In genomic region chr6:36633915-36634314, GRCh38 we compare ENCODE assay signal across 9 cellular contexts. TPM values are rescaled to one million over a fixed set of nuclear protein-coding genes. Genes with fewer than 3 reads are reported as not detected.
DNase-seq lines count a peak whose midpoint lies in the region; ATAC-seq and TF ChIP-seq lines count a peak whose summit lies in the region.
"Had no signal": no experiment of that assay in that cellular context is flagged by ENCODE, and none has a peak within 500 bp of the region (broad histone marks: within the 10 kb centered on the region; RNA-seq: fewer than 3 reads in every experiment).

No MANE protein-coding gene starts in this region.

- ATAC-seq in HG02885 (IDR thresholded peaks at IDR 0.05; ENCODE audit: poor library complexity, unreplicated experiment) = no peak

- H3K36me3 Mint-ChIP-seq in osteocyte (ENCODE audit: unreplicated experiment) = no peaks in the 10 kb centered on the region
- no peaks in the 10 kb centered on the region for H3K36me3 Mint-ChIP-seq in T-helper 2 cell treated with Interferon-gamma antibody and Interleukin-4, amounts not matched to agents 5 μg/mL and 100 μg/mL, for 36 hours (ENCODE audit: low read depth)
- H3K36me3 Mint-ChIP-seq in CD14-positive monocyte = no peaks in the 10 kb centered on the region

- H3K4me1 Mint-ChIP-seq in osteocyte (ENCODE audit: unreplicated experiment) = peaks cover 25% of the 10 kb centered on the region
- peaks cover 5% of the 10 kb centered on the region for H3K4me1 Mint-ChIP-seq in T-helper 2 cell treated with Interferon-gamma antibody and Interleukin-4, amounts not matched to agents 5 μg/mL and 100 μg/mL, for 36 hours (ENCODE audit: low read depth)
- H3K4me1 Mint-ChIP-seq in CD14-positive monocyte = peaks cover 19% of the 10 kb centered on the region

- peak; percentile 18 for DNase-seq in DMS153 treated with DMSO at 0.1 percent for 48 hours (lab: John Stamatoyannopoulos, UW; ENCODE audit: unreplicated experiment)
- peak; percentile 4 for DNase-seq in NCI-H345 treated with DMSO at 0.1 percent for 48 hours (lab: John Stamatoyannopoulos, UW; ENCODE audit: unreplicated experiment)
- peak; percentile 82 for DNase-seq in fibroblast of gingiva (ENCODE audit: low read depth)
- peak; percentile 86 for DNase-seq in osteocyte (ENCODE audit: extremely low spot score, unreplicated experiment)
- DNase-seq in T-helper 2 cell treated with Interferon-gamma antibody and Interleukin-4, amounts not matched to agents 5 μg/mL and 100 μg/mL, for 36 hours (ENCODE audit: low spot score) = no peak
- no peak for DNase-seq in CD14-positive monocyte (ENCODE audit: low spot score)
- no peak for DNase-seq in MV-4-11 (lab: John Stamatoyannopoulos, UW)
- DNase-seq: NCI-H2227 treated with DMSO at 0.1 percent for 48 hours had no signal

- TF ChIP-seq CTCF in osteocyte (IDR thresholded peaks at IDR 0.05) (no peak), CD14-positive monocyte (IDR thresholded peaks at IDR 0.05) (no peak)

- intact Hi-C loops in CD14-positive monocyte (cut with micrococcal nuclease) = no loop called here

- H3K4me3 Mint-ChIP-seq in osteocyte (ENCODE audit: unreplicated experiment) (no peak overlapping the region), CD14-positive monocyte (no peak overlapping the region)
- no peak overlapping the region for H3K4me3 Mint-ChIP-seq in T-helper 2 cell treated with Interferon-gamma antibody and Interleukin-4, amounts not matched to agents 5 μg/mL and 100 μg/mL, for 36 hours

- H3K9me3 Mint-ChIP-seq in osteocyte (ENCODE audit: unreplicated experiment) (no peaks in the 10 kb centered on the region), CD14-positive monocyte (no peaks in the 10 kb centered on the region)
- no peaks in the 10 kb centered on the region for H3K9me3 Mint-ChIP-seq in T-helper 2 cell treated with Interferon-gamma antibody and Interleukin-4, amounts not matched to agents 5 μg/mL and 100 μg/mL, for 36 hours

- H3K27me3 Mint-ChIP-seq in osteocyte (ENCODE audit: unreplicated experiment) (peaks cover 2% of the 10 kb centered on the region), CD14-positive monocyte (ENCODE audit: low read depth in 3 of 3) (peaks cover 0 to 3% (median 2%) of the 10 kb centered on the region in 3 donors)
- no peaks in the 10 kb centered on the region for H3K27me3 Mint-ChIP-seq in T-helper 2 cell treated with Interferon-gamma antibody and Interleukin-4, amounts not matched to agents 5 μg/mL and 100 μg/mL, for 36 hours (ENCODE audit: low read depth)

- H3K27ac Mint-ChIP-seq in osteocyte (ENCODE audit: unreplicated experiment) (peak overlapping the region; percentile 73), CD14-positive monocyte (no peak overlapping the region)
- H3K27ac Mint-ChIP-seq in T-helper 2 cell treated with Interferon-gamma antibody and Interleukin-4, amounts not matched to agents 5 μg/mL and 100 μg/mL, for 36 hours = no peak overlapping the region

RNA-seq across cellular contexts. Expression of gene SRSF3, which starts 39.8 kb away (rescaled TPM):
- 209 and 216 TPM in 2 replicates for total RNA-seq in osteocyte
- polyA plus RNA-seq in CD14-positive monocyte = 100 to 1,000 TPM; 297 to 341 TPM

RNA-seq across cellular contexts. Expression of gene CDKN1A, which starts 44.6 kb away (rescaled TPM):
- 161 and 201 TPM in 2 replicates for total RNA-seq in osteocyte
- polyA plus RNA-seq in CD14-positive monocyte = 100 to 1,000 TPM; 117 to 144 TPM

Comparison
In these comparisons a context has a peak if more than half of its experiments do, and no peak if none do; other contexts are left out.
1. DNase-seq: peak in DMS153 treated with DMSO at 0.1 percent for 48 hours (single experiment), NCI-H345 treated with DMSO at 0.1 percent for 48 hours (single experiment), fibroblast of gingiva (single experiment) and osteocyte (single experiment); none in T-helper 2 cell treated with Interferon-gamma antibody and Interleukin-4, amounts not matched to agents 5 μg/mL and 100 μg/mL, for 36 hours (single experiment), CD14-positive monocyte (single experiment) and MV-4-11 (single experiment).